14 cellular contexts compared by ENCODE assay signal in the genomic region with DNA sequence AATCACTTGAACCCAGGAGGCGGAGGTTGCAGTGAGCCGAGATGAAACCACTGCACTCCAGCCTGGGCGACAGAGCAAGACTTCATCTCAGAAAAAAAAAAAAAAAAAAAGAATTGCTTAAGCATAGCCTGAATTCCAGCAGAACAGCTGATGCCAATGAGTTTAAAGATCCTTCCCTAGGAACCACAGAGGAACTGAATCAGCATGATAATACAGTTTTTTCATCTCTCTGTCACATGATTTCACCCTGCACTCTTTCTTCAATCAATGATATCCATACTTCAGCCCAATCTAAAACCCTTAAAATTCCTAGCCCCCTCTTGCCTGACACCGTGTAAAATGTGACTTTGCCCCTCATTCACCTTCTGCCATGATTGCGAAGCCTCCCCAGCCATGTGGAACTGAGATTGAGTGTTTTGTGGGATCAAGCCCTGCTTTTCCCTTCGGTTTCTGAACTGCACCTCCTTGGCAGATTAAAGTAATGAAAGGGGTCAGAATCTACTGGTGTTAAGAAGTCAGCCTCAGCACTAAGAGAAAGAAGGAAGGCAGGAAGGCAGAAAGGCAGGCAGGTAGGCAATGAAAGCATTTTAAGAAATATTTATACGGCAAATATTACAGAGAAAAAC. TPM values are rescaled to one million over a fixed set of nuclear protein-coding genes. Genes with fewer than 3 reads are reported as not detected.
DNase-seq lines count a peak whose midpoint lies in the region; ATAC-seq and TF ChIP-seq lines count a peak whose summit lies in the region.
"Had no signal": no experiment of that assay in that cellular context is flagged by ENCODE, and none has a peak within 500 bp of the region (broad histone marks: within the 10 kb centered on the region; RNA-seq: fewer than 3 reads in every experiment).

No MANE protein-coding gene starts in this region.

- CTCF ChIA-PET in MCF 10A (lab: Yijun Ruan, JAX) = interaction anchor here (0.6 kb wide), 1 partner anchor 363 kb away, joined by 3 read pairs; no protein-coding TSS in a partner anchor
- CTCF ChIA-PET in WTC11 (lab: Charles Lee) = interaction anchor here (0.6 to 0.7 kb wide), 2 partner anchors 34 to 162 kb away, joined by 3 to 4 read pairs; no protein-coding TSS in a partner anchor

- no peaks in the 10 kb centered on the region for H3K9me2 ChIP-seq in MM.1S (replicated peaks; ENCODE audit: insufficient read depth, low read length)

- H3K27me3 ChIP-seq in breast epithelium (no peaks in the 10 kb centered on the region), MM.1S (replicated peaks; ENCODE audit: insufficient read depth, low read length) (no peaks in the 10 kb centered on the region)
- H3K27me3 ChIP-seq: right lobe of liver had no signal

- no peak overlapping the region for H3K4me3 Mint-ChIP-seq in MCF 10A (ENCODE audit: unreplicated experiment)
- H3K4me3 Mint-ChIP-seq in WTC11 = no peak overlapping the region
- H3K4me3 Mint-ChIP-seq in type B pancreatic cell = no peak overlapping the region
- no peak overlapping the region for H3K4me3 Mint-ChIP-seq in chondrocyte (ENCODE audit: unreplicated experiment)

- H4K20me1 ChIP-seq in MM.1S (ENCODE audit: insufficient read depth, low read length) = no peaks in the 10 kb centered on the region

- no peaks in the 10 kb centered on the region for H3K9me3 Mint-ChIP-seq in MCF 10A (ENCODE audit: unreplicated experiment)
- H3K9me3 Mint-ChIP-seq in WTC11 = no peaks in the 10 kb centered on the region
- H3K9me3 Mint-ChIP-seq in type B pancreatic cell = no peaks in the 10 kb centered on the region
- H3K9me3 Mint-ChIP-seq in chondrocyte (ENCODE audit: low read depth) = no peaks in the 10 kb centered on the region

- H3F3A ChIP-seq in MM.1S (ENCODE audit: insufficient read depth, low read length) = no peaks in the 10 kb centered on the region

- H3K4me1 Mint-ChIP-seq in MCF 10A (ENCODE audit: insufficient read depth, unreplicated experiment) = peaks cover 6% of the 10 kb centered on the region
- H3K4me1 Mint-ChIP-seq in WTC11 = peaks cover 14% of the 10 kb centered on the region
- H3K4me1 Mint-ChIP-seq in type B pancreatic cell (ENCODE audit: unreplicated experiment) = no peaks in the 10 kb centered on the region
- peaks cover 3% of the 10 kb centered on the region for H3K4me1 Mint-ChIP-seq in chondrocyte (ENCODE audit: low read depth)

- H3K9me3 ChIP-seq in breast epithelium (no peaks in the 10 kb centered on the region), MM.1S (replicated peaks; ENCODE audit: insufficient read depth, low read length) (no peaks in the 10 kb centered on the region)
- H3K9me3 ChIP-seq: right lobe of liver had no signal

- H3K36me3 ChIP-seq in breast epithelium = no peaks in the 10 kb centered on the region
- H3K36me3 ChIP-seq in MM.1S (replicated peaks; ENCODE audit: insufficient read depth, low read length) = no peaks in the 10 kb centered on the region
- H3K36me3 ChIP-seq: right lobe of liver had no signal

- H3K9ac ChIP-seq in MM.1S (ENCODE audit: low read length) = no peak overlapping the region

- H3K4me3 ChIP-seq in breast epithelium = no peak overlapping the region
- H3K4me3 ChIP-seq in MM.1S (ENCODE audit: low read length) = no peak overlapping the region
- H3K4me3 ChIP-seq: lung, right lobe of liver had no signal

- H3K27ac ChIP-seq in breast epithelium (no peak overlapping the region), MM.1S (ENCODE audit: low read length) (no peak overlapping the region)
- H3K27ac ChIP-seq: right lobe of liver had no signal

- POLR2A ChIA-PET in MCF 10A (lab: Yijun Ruan, JAX) (no interaction called here), WTC11 (lab: Charles Lee) (no interaction called here)

- ATAC-seq in WTC11 = peak; percentile 88
- ATAC-seq: activated CD4-positive, CD25-positive, alpha-beta regulatory T cell treated with anti-CD3 and anti-CD28 coated beads, Interleukin-2, amount 50 U/mL, for 24 hours; PC-3 had no signal

- H2AFZ ChIP-seq in MM.1S (ENCODE audit: low read length) = no peak overlapping the region

- H3K36me3 Mint-ChIP-seq in MCF 10A (ENCODE audit: insufficient read depth, unreplicated experiment) (no peaks in the 10 kb centered on the region), WTC11 (no peaks in the 10 kb centered on the region), type B pancreatic cell (no peaks in the 10 kb centered on the region), chondrocyte (ENCODE audit: low read depth) (no peaks in the 10 kb centered on the region)

- no peak overlapping the region for H3K4me2 ChIP-seq in MM.1S (ENCODE audit: low read depth, low read length)

- no peak for TF ChIP-seq CTCF in MCF 10A (IDR thresholded peaks at IDR 0.05; ENCODE audit: unreplicated experiment)
- TF ChIP-seq CTCF in breast epithelium (IDR thresholded peaks at IDR 0.05) = no peak
- no peak for TF ChIP-seq CTCF in WTC11 (IDR thresholded peaks at IDR 0.05)
- no peak for TF ChIP-seq CTCF in type B pancreatic cell (conservative IDR thresholded peaks at IDR 0.05)
- no peak for TF ChIP-seq CTCF in MM.1S (IDR thresholded peaks at IDR 0.05; ENCODE audit: low read length)
- TF ChIP-seq CTCF in chondrocyte (IDR thresholded peaks at IDR 0.05) = no peak

- H3K79me2 ChIP-seq in MM.1S (ENCODE audit: low read length) = no peaks in the 10 kb centered on the region

- H3K27ac Mint-ChIP-seq in MCF 10A (ENCODE audit: low read depth, unreplicated experiment) (peak overlapping the region; percentile 13), WTC11 (peak overlapping the region; percentile 66), type B pancreatic cell (peak overlapping the region; percentile 21), chondrocyte (ENCODE audit: unreplicated experiment) (no peak overlapping the region)

- TF ChIP-seq POLR2A in breast epithelium (IDR thresholded peaks at IDR 0.05) = no peak

- H3K27me3 Mint-ChIP-seq in MCF 10A (ENCODE audit: insufficient read depth, unreplicated experiment) (no peaks in the 10 kb centered on the region), WTC11 (ENCODE audit: low read depth) (no peaks in the 10 kb centered on the region), type B pancreatic cell (no peaks in the 10 kb centered on the region), chondrocyte (ENCODE audit: low read depth) (no peaks in the 10 kb centered on the region)

- DNase-seq in MCF 10A (ENCODE audit: unreplicated experiment) = no peak
- no peak for DNase-seq in breast epithelium (ENCODE audit: low spot score in 2 of 2)
- no peak for DNase-seq in WTC11 (ENCODE audit: low spot score)
- peak; percentile 53 for DNase-seq in hepatic stellate cell (ENCODE audit: low spot score)
- DNase-seq in type B pancreatic cell (ENCODE audit: extremely low spot score, unreplicated experiment) = no peak
- DNase-seq in NCI-H345 treated with DMSO at 0.1 percent for 48 hours (lab: John Stamatoyannopoulos, UW; ENCODE audit: unreplicated experiment) = no peak
- DNase-seq in MM.1S = no peak
- no peak for DNase-seq in chondrocyte (ENCODE audit: low spot score)
- DNase-seq: activated effector memory CD4-positive, alpha-beta T cell treated with Interleukin-2 at 50 U/mL for 16 hours; NCI-H1930; PC-3; right lobe of liver had no signal

- H3K4me1 ChIP-seq in breast epithelium = no peaks in the 10 kb centered on the region
- no peaks in the 10 kb centered on the region for H3K4me1 ChIP-seq in MM.1S (ENCODE audit: low read length)
- H3K4me1 ChIP-seq: right lobe of liver had no signal

- no TSS peak for BruUV-seq in MCF 10A (replicated peaks; lab: Mats Ljungman, UMichigan)

- intact Hi-C loops in MCF 10A (cut with micrococcal nuclease) (no loop called here), breast epithelium (cut with DNase I; ENCODE audit: low total_unique reads) (no loop called here)

TF ChIP-seq in WTC11, 78 proteins besides CTCF, POLR2A, EP300 and RAD21:
- TF ChIP-seq, protein P1, sequence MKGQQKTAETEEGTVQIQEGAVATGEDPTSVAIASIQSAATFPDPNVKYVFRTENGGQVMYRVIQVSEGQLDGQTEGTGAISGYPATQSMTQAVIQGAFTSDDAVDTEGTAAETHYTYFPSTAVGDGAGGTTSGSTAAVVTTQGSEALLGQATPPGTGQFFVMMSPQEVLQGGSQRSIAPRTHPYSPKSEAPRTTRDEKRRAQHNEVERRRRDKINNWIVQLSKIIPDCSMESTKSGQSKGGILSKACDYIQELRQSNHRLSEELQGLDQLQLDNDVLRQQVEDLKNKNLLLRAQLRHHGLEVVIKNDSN (CRISPR knock-in tag; IDR thresholded peaks at IDR 0.05) = peak; percentile 73
- TF ChIP-seq NR3C1 (CRISPR knock-in tag; conservative IDR thresholded peaks at IDR 0.05; ENCODE audit: low read depth) (no peak), ETV6 (CRISPR knock-in tag; IDR thresholded peaks at IDR 0.05) (0 out of 2 replicates have a peak, but pooled peaks have one; percentile 46), TEAD1 (CRISPR knock-in tag; IDR thresholded peaks at IDR 0.05) (peak; percentile 60; the same call in 1 of the 2 replicates)
- TF ChIP-seq, protein P2, sequence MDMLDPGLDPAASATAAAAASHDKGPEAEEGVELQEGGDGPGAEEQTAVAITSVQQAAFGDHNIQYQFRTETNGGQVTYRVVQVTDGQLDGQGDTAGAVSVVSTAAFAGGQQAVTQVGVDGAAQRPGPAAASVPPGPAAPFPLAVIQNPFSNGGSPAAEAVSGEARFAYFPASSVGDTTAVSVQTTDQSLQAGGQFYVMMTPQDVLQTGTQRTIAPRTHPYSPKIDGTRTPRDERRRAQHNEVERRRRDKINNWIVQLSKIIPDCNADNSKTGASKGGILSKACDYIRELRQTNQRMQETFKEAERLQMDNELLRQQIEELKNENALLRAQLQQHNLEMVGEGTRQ (CRISPR knock-in tag; IDR thresholded peaks at IDR 0.05) = peak; percentile 78
- TF ChIP-seq, protein P3, sequence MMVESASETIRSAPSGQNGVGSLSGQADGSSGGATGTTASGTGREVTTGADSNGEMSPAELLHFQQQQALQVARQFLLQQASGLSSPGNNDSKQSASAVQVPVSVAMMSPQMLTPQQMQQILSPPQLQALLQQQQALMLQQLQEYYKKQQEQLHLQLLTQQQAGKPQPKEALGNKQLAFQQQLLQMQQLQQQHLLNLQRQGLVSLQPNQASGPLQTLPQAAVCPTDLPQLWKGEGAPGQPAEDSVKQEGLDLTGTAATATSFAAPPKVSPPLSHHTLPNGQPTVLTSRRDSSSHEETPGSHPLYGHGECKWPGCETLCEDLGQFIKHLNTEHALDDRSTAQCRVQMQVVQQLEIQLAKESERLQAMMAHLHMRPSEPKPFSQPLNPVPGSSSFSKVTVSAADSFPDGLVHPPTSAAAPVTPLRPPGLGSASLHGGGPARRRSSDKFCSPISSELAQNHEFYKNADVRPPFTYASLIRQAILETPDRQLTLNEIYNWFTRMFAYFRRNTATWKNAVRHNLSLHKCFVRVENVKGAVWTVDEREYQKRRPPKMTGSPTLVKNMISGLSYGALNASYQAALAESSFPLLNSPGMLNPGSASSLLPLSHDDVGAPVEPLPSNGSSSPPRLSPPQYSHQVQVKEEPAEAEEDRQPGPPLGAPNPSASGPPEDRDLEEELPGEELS (CRISPR knock-in tag; IDR thresholded peaks at IDR 0.05) = no peak

RNA-seq across cellular contexts. Expression of gene DMXL1, which starts 20.9 kb away (rescaled TPM):
- total RNA-seq in MCF 10A (2022) (38.1 and 45.1 TPM in 2 replicates), breast epithelium (10 to 100 TPM; 53.1 to 91.2 (median 60.3) TPM), WTC11 (2021) (40.6 to 44.0 TPM (median 43.7 TPM) in 3 replicates), type B pancreatic cell (ENCODE audit: low replicate concordance) (29.0 and 31.2 TPM in 2 replicates), chondrocyte (32.9 to 44.0 TPM (median 35.0 TPM) in 3 replicates)
